Comparison of ENCODE assay signal across 13 cellular contexts in the genomic region with DNA sequence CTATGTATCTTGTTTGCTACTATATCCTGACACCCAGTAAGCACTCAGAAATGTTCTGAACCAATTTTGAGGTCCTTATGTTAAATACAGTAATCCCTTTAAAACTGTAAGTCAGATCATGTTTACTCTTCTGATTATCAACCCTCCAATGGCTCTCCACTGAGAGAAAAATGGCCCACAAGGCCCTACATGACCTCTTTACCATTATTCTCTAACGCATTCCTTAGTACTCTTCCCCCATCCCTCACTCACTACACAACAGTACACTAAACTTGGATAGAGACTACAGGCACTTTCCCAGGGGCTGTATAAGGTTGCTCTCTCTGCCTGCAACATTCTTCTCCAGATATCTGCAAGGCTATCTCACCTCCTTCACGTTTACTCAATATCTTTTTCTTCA. TPM values are rescaled to one million over a fixed set of nuclear protein-coding genes. Genes with fewer than 3 reads are reported as not detected.
A peak's percentile ranks its signal among the peaks of the same experiment; 100 is the strongest.
DNase-seq lines count a peak whose midpoint lies in the region; ATAC-seq and TF ChIP-seq lines count a peak whose summit lies in the region.
"Had no signal": no experiment of that assay in that cellular context is flagged by ENCODE, and none has a peak within 500 bp of the region (broad histone marks: within the 10 kb centered on the region; RNA-seq: fewer than 3 reads in every experiment).

No MANE protein-coding gene starts in this region.

- whole genome bisulfite sequencing in SK-N-SH (ENCODE audit: low lambda C conversion rate), result 78% methylated on average over 2 of the region's 2 CpGs

- CTCF ChIA-PET in SK-N-SH (lab: Yijun Ruan, JAX), result no interaction called here
- CTCF ChIA-PET in activated CD8-positive, alpha-beta T cell treated with anti-CD3 and anti-CD28 coated beads, Interleukin-2, amount 10 ng/mL, durations not matched to agents 7 days and 5 days (lab: Charles Lee), result no interaction called here

- H4K20me1 ChIP-seq in SK-N-SH (ENCODE audit: insufficient read depth), result no peaks in the 10 kb centered on the region

- peaks cover 50% of the 10 kb centered on the region for H3K36me3 Mint-ChIP-seq in activated CD8-positive, alpha-beta T cell treated with anti-CD3 and anti-CD28 coated beads, Interleukin-2, amount 10 ng/mL, durations not matched to agents 7 days and 5 days (ENCODE audit: low read depth)
- H3K36me3 Mint-ChIP-seq in natural killer cell, result peaks cover 8% of the 10 kb centered on the region

- H3K27ac ChIP-seq in SK-N-SH (ENCODE audit: low read depth in 2 of 2, low read length in 1 of 2) (no peak overlapping the region), HUES6 (ENCODE audit: low read depth, low read length) (no peak overlapping the region)
- H3K27ac ChIP-seq: 22Rv1 had no signal

- no peak for TF ChIP-seq CTCF in SK-N-SH (IDR thresholded peaks at IDR 0.05)
- TF ChIP-seq CTCF in natural killer cell (IDR thresholded peaks at IDR 0.05), result no peak

- H3K9me3 Mint-ChIP-seq in activated CD8-positive, alpha-beta T cell treated with anti-CD3 and anti-CD28 coated beads, Interleukin-2, amount 10 ng/mL, durations not matched to agents 7 days and 5 days (ENCODE audit: insufficient read depth), result no peaks in the 10 kb centered on the region
- H3K9me3 Mint-ChIP-seq in natural killer cell, result no peaks in the 10 kb centered on the region

- H3K27me3 ChIP-seq in SK-N-SH (ENCODE audit: insufficient read depth) (no peaks in the 10 kb centered on the region), HUES6 (ENCODE audit: control insufficient read depth, insufficient read depth, low read length) (no peaks in the 10 kb centered on the region)

- no peak for DNase-seq in SK-N-SH
- no peak for DNase-seq in activated CD8-positive, alpha-beta T cell treated with anti-CD3 and anti-CD28 coated beads, Interleukin-2, amount 10 ng/mL, durations not matched to agents 7 days and 5 days
- DNase-seq in natural killer cell, result no peak
- no peak for DNase-seq in OCI-M2 (lab: John Stamatoyannopoulos, UW; ENCODE audit: unreplicated experiment)
- DNase-seq: amniotic stem cell, DMS53, NCI-H2227 treated with DMSO at 0.1 percent for 48 hours had no signal

- no peaks in the 10 kb centered on the region for H3F3A ChIP-seq in SK-N-SH (replicated peaks; ENCODE audit: insufficient read depth)

- no peaks in the 10 kb centered on the region for H3K27me3 Mint-ChIP-seq in activated CD8-positive, alpha-beta T cell treated with anti-CD3 and anti-CD28 coated beads, Interleukin-2, amount 10 ng/mL, durations not matched to agents 7 days and 5 days (ENCODE audit: low read depth)
- no peaks in the 10 kb centered on the region for H3K27me3 Mint-ChIP-seq in natural killer cell (ENCODE audit: low read depth in 2 of 2)

- H3K36me3 ChIP-seq in SK-N-SH (replicated peaks in 1 of 2; ENCODE audit: control insufficient read depth in 1 of 2, insufficient read depth in 2 of 2, low read length in 1 of 2) (peaks cover 30 to 34% of the 10 kb centered on the region in 2 experiments), HUES6 (ENCODE audit: control insufficient read depth, insufficient read depth, low read length) (peaks cover 42% of the 10 kb centered on the region)

- H3K79me2 ChIP-seq in SK-N-SH (ENCODE audit: insufficient read depth), result peaks cover 51% of the 10 kb centered on the region

- H3K9ac ChIP-seq in SK-N-SH (0 out of 2 replicates have a peak overlapping the region, but pooled peaks have one; percentile 93), HUES6 (ENCODE audit: low read length) (no peak overlapping the region)

- no peak for TF ChIP-seq EP300 in SK-N-SH (IDR thresholded peaks at IDR 0.05; ENCODE audit: borderline replicate concordance in 1 of 2, low read depth in 1 of 2, low read length in 1 of 2)

- H3K9me2 ChIP-seq in SK-N-SH, result no peaks in the 10 kb centered on the region

- peak overlapping the region; percentile 73 for H3K27ac Mint-ChIP-seq in activated CD8-positive, alpha-beta T cell treated with anti-CD3 and anti-CD28 coated beads, Interleukin-2, amount 10 ng/mL, durations not matched to agents 7 days and 5 days
- H3K27ac Mint-ChIP-seq in natural killer cell, result peak overlapping the region; percentile 9 to 35

- ATAC-seq in SK-N-SH treated with all-trans-retinoic acid at 6 μM for 48 hours, result no peak
- ATAC-seq in activated CD8-positive, alpha-beta T cell treated with anti-CD3 and anti-CD28 coated beads, Interleukin-2, amount 10 ng/mL, durations not matched to agents 7 days and 5 days, result no peak
- ATAC-seq in natural killer cell, result no peak
- no peak for ATAC-seq in GM21423 (IDR thresholded peaks at IDR 0.05; ENCODE audit: unreplicated experiment)
- ATAC-seq in HG03457 (IDR thresholded peaks at IDR 0.05; ENCODE audit: unreplicated experiment), result no peak
- ATAC-seq: activated CD4-positive, CD25-positive, alpha-beta regulatory T cell treated with anti-CD3 and anti-CD28 coated beads, Interleukin-2, amount 50 U/mL, for 24 hours had no signal

- H3K9me3 ChIP-seq in SK-N-SH, result no peaks in the 10 kb centered on the region
- no peaks in the 10 kb centered on the region for H3K9me3 ChIP-seq in HUES6 (ENCODE audit: control insufficient read depth, insufficient read depth, low read depth, low read length)

- POLR2A ChIA-PET in SK-N-SH (lab: Yijun Ruan, JAX), result no interaction called here
- POLR2A ChIA-PET in activated CD8-positive, alpha-beta T cell treated with anti-CD3 and anti-CD28 coated beads, Interleukin-2, amount 10 ng/mL, durations not matched to agents 7 days and 5 days (lab: Charles Lee), result no interaction called here

- intact Hi-C loops in natural killer cell (cut with micrococcal nuclease), result loop anchor here (2.0 to 5.0 kb wide), 2 partner anchors 81 to 938 kb away; a partner anchor contains a TSS

- 0 out of 4 replicates have a peak overlapping the region, but pooled peaks of 1 of the 2 experiments have one; percentile 97 for H3K4me3 ChIP-seq in SK-N-SH (ENCODE audit: low read depth in 2 of 2, low read length in 1 of 2)
- peak overlapping the region; percentile 80; the same call in 1 of the 2 replicates for H3K4me3 ChIP-seq in HUES6 (ENCODE audit: low read depth, low read length)

- H3K4me1 ChIP-seq in SK-N-SH (ENCODE audit: control insufficient read depth in 1 of 2, insufficient read depth in 2 of 2, low read depth in 1 of 2, low read length in 1 of 2) (peaks cover 0 to 17% of the 10 kb centered on the region in 2 experiments; a peak in 3 of 4 replicates), HUES6 (ENCODE audit: control insufficient read depth, insufficient read depth, low read length) (peaks cover 3% of the 10 kb centered on the region)

- peak overlapping the region; percentile 98 for H3K4me3 Mint-ChIP-seq in activated CD8-positive, alpha-beta T cell treated with anti-CD3 and anti-CD28 coated beads, Interleukin-2, amount 10 ng/mL, durations not matched to agents 7 days and 5 days
- peak overlapping the region; percentile 65 for H3K4me3 Mint-ChIP-seq in natural killer cell

- no peak overlapping the region for H2AFZ ChIP-seq in SK-N-SH (ENCODE audit: low read depth)

- peaks cover 41% of the 10 kb centered on the region for H3K4me1 Mint-ChIP-seq in activated CD8-positive, alpha-beta T cell treated with anti-CD3 and anti-CD28 coated beads, Interleukin-2, amount 10 ng/mL, durations not matched to agents 7 days and 5 days (ENCODE audit: low read depth)
- H3K4me1 Mint-ChIP-seq in natural killer cell, result peaks cover 40 to 43% of the 10 kb centered on the region in 2 donors

- TF ChIP-seq RAD21 in SK-N-SH (IDR thresholded peaks at IDR 0.05; ENCODE audit: low read length), result no peak

- H3K4me2 ChIP-seq in SK-N-SH, result peak overlapping the region; percentile 85

TF ChIP-seq in SK-N-SH, 30 proteins besides CTCF, POLR2A, EP300 and RAD21:
- no peak for TF ChIP-seq MEF2A (IDR thresholded peaks at IDR 0.05; ENCODE audit: borderline replicate concordance, low read depth)
- TF ChIP-seq RXRA (IDR thresholded peaks at IDR 0.05; ENCODE audit: borderline replicate concordance, low read depth), result no peak
- TF ChIP-seq SIN3A (IDR thresholded peaks at IDR 0.05; ENCODE audit: borderline replicate concordance, low read depth, low read length), result no peak
- TF ChIP-seq NRF1 (IDR thresholded peaks at IDR 0.05; ENCODE audit: low read depth, low read length), result no peak
- TF ChIP-seq TCF12 (IDR thresholded peaks at IDR 0.05), result no peak
- no peak for TF ChIP-seq SMC3 (IDR thresholded peaks at IDR 0.05; ENCODE audit: low read depth, low read length)
- TF ChIP-seq YY1 (IDR thresholded peaks at IDR 0.05; ENCODE audit: low read depth), result no peak
- TF ChIP-seq, protein P1, sequence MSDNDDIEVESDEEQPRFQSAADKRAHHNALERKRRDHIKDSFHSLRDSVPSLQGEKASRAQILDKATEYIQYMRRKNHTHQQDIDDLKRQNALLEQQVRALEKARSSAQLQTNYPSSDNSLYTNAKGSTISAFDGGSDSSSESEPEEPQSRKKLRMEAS (IDR thresholded peaks at IDR 0.05; ENCODE audit: low read depth), result no peak

TF ChIP-seq in SK-N-SH treated with all-trans-retinoic acid at 6 μM for 48 hours, 23 proteins besides CTCF, POLR2A, EP300 and RAD21:
- TF ChIP-seq ESRRG (CRISPR knock-in tag; IDR thresholded peaks at IDR 0.05) (no peak), CSDC2 (CRISPR knock-in tag; IDR thresholded peaks at IDR 0.05) (no peak), GLIS3 (CRISPR knock-in tag; IDR thresholded peaks at IDR 0.05) (no peak), ZFP30 (CRISPR knock-in tag; IDR thresholded peaks at IDR 0.05) (no peak), ZC3H10 (CRISPR knock-in tag; IDR thresholded peaks at IDR 0.05) (no peak)

RNA-seq across cellular contexts. Expression of a gene that starts 1.9 kb away (rescaled TPM):
- polyA plus RNA-seq in SK-N-SH (2012; rRNA removed), result 15.7 and 21.5 TPM in 2 replicates
- polyA plus RNA-seq in SK-N-SH (2012; cell fraction: cytosol; rRNA removed), result 16.8 and 18.5 TPM in 2 replicates
- polyA plus RNA-seq in SK-N-SH (2012; cell fraction: nucleus; rRNA removed), result 32.8 and 52.6 TPM in 2 replicates
- 10 to 100 TPM; 96.1 to 98.7 TPM for total RNA-seq in activated CD8-positive, alpha-beta T cell treated with anti-CD3 and anti-CD28 coated beads, Interleukin-2, amount 10 ng/mL, durations not matched to agents 7 days and 5 days
- 10 to 100 TPM; 48.1 to 52.9 (median 50.9) TPM for total RNA-seq in natural killer cell
